Comparison of ENCODE assay signal across 8 cellular contexts in the genomic region with DNA sequence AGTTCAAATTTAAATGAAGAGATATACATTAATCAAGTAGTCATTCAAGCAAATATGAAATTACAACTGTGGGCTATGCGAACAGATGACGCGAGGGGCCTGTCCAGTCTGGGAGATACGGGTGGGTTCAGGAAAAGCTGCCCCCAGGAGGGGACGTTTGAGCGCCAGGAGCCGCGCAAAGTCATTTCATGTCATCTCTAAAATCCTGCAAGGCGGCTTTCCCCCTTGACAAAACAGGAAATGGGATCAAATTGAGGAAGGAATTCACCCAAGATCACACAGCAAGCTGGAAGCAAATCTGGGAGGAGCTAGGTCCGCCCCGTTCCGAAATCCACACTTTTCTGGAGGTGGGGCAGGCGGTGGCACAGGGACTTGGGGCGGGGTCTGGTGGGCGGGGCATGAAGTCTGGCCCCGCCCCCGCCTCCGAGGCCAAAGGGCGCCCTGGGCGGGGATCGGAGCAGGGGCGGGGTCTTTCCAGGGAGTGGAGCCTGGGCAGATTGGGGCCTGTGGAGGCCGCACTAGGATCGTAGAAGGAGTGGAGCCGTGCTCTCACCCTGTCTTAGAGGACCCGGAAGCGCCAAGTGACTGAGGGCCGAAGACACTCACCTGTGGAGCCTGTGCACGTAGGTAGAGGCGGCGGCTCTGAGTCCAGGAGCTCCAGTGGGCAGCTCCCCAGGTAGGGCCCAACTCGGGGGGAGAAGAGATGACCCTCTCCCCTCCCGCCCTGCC. TPM values are rescaled to one million over a fixed set of nuclear protein-coding genes. Genes with fewer than 3 reads are reported as not detected.
A peak's percentile ranks its signal among the peaks of the same experiment; 100 is the strongest.
DNase-seq lines count a peak whose midpoint lies in the region; ATAC-seq, FAIRE-seq and TF ChIP-seq lines count a peak whose summit lies in the region.

A gene with protein sequence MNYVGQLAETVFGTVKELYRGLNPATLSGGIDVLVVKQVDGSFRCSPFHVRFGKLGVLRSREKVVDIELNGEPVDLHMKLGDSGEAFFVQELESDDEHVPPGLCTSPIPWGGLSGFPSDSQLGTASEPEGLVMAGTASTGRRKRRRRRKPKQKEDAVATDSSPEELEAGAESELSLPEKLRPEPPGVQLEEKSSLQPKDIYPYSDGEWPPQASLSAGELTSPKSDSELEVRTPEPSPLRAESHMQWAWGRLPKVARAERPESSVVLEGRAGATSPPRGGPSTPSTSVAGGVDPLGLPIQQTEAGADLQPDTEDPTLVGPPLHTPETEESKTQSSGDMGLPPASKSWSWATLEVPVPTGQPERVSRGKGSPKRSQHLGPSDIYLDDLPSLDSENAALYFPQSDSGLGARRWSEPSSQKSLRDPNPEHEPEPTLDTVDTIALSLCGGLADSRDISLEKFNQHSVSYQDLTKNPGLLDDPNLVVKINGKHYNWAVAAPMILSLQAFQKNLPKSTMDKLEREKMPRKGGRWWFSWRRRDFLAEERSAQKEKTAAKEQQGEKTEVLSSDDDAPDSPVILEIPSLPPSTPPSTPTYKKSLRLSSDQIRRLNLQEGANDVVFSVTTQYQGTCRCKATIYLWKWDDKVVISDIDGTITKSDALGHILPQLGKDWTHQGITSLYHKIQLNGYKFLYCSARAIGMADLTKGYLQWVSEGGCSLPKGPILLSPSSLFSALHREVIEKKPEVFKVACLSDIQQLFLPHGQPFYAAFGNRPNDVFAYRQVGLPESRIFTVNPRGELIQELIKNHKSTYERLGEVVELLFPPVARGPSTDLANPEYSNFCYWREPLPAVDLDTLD (plus strand): TSS at position 495 of the 729 bp plus-strand sequence. CDS start 4,983 bp downstream, outside the sequence.

- POLR2A ChIA-PET in PC-9 (lab: Charles Lee; ENCODE audit: unreplicated experiment): interaction anchor here (0.5 to 0.7 kb wide), 12 partner anchors 11 to 613 kb away, joined by 3 to 22 read pairs (median 4); no protein-coding TSS in a partner anchor

- peak within 1 kb of the TSS; percentile 90 for H2AFZ ChIP-seq in PC-9

- peaks cover 3% of the 10 kb centered on the region; the same call in 1 of the 2 replicates for H3F3A ChIP-seq in PC-9 (ENCODE audit: insufficient read depth, low read depth)

- peak; percentile 77 to 89 for ATAC-seq in natural killer cell treated with Interleukin-12 subunit alpha and Interleukin-12 subunit beta and Interleukin-15 and Interleukin-18, amount 100 ng/mL, for 72 hours
- ATAC-seq in GM19467 (IDR thresholded peaks at IDR 0.05; ENCODE audit: unreplicated experiment): no peak

- peak within 1 kb of the TSS in 4 of 5 donors; percentile 62 to 83 (median 72) for H3K9ac ChIP-seq in subcutaneous abdominal adipose tissue (ENCODE audit: low read length in 5 of 5)

- peak; percentile 98 for FAIRE-seq in G401.6 (lab: Jason Lieb, UNC)

- H3K36me3 ChIP-seq in PC-9 (ENCODE audit: low read depth) (no peaks in the 10 kb centered on the region), subcutaneous abdominal adipose tissue (ENCODE audit: control insufficient read depth in 5 of 5, insufficient read depth in 5 of 5, low read length in 5 of 5) (peaks cover 0 to 3% (median 1%) of the 10 kb centered on the region in 5 donors)

- H4K20me1 ChIP-seq in PC-9 (ENCODE audit: insufficient read depth): no peaks in the 10 kb centered on the region

- H3K4me1 Mint-ChIP-seq in activated T-helper 2 cell treated with anti-CD3 and anti-CD28 coated beads, Interferon-gamma antibody, Interleukin-2, Interleukin-4, amounts not matched to agents 10 μg/mL and 5 μg/mL and 100 μg/mL, durations not matched to agents 14 hours and 24 hours and 36 hours (ENCODE audit: low read depth): peaks cover 10% of the 10 kb centered on the region
- H3K4me1 Mint-ChIP-seq in natural killer cell treated with Interleukin-12 subunit alpha and Interleukin-12 subunit beta and Interleukin-15 and Interleukin-18, amount 100 ng/mL, for 72 hours (ENCODE audit: low read depth in 2 of 2): peaks cover 10 to 11% of the 10 kb centered on the region in 2 donors

- H3K4me1 ChIP-seq in PC-9 (replicated peaks; ENCODE audit: insufficient read depth) (peaks cover 15% of the 10 kb centered on the region), subcutaneous abdominal adipose tissue (ENCODE audit: control insufficient read depth in 5 of 5, insufficient read depth in 5 of 5, low read length in 5 of 5) (peaks cover 0 to 35% (median 26%) of the 10 kb centered on the region in 5 donors)

- peaks cover 8% of the 10 kb centered on the region for H3K27me3 Mint-ChIP-seq in activated T-helper 2 cell treated with anti-CD3 and anti-CD28 coated beads, Interferon-gamma antibody, Interleukin-2, Interleukin-4, amounts not matched to agents 10 μg/mL and 5 μg/mL and 100 μg/mL, durations not matched to agents 14 hours and 24 hours and 36 hours (ENCODE audit: low read depth)
- H3K27me3 Mint-ChIP-seq in natural killer cell treated with Interleukin-12 subunit alpha and Interleukin-12 subunit beta and Interleukin-15 and Interleukin-18, amount 100 ng/mL, for 72 hours: peaks cover 7% of the 10 kb centered on the region in 2 donors

- H3K4me3 ChIP-seq in PC-9 (peak within 1 kb of the TSS; percentile 56), fibroblast of the aortic adventitia (ENCODE audit: low read depth, low read length) (peak within 1 kb of the TSS; percentile 73), subcutaneous abdominal adipose tissue (ENCODE audit: low read depth in 1 of 5, low read length in 5 of 5) (peak within 1 kb of the TSS; percentile 58 to 82 (median 61))

- peak within 1 kb of the TSS; percentile 77 for H3K4me3 Mint-ChIP-seq in activated T-helper 2 cell treated with anti-CD3 and anti-CD28 coated beads, Interferon-gamma antibody, Interleukin-2, Interleukin-4, amounts not matched to agents 10 μg/mL and 5 μg/mL and 100 μg/mL, durations not matched to agents 14 hours and 24 hours and 36 hours (ENCODE audit: low read depth)
- H3K4me3 Mint-ChIP-seq in natural killer cell treated with Interleukin-12 subunit alpha and Interleukin-12 subunit beta and Interleukin-15 and Interleukin-18, amount 100 ng/mL, for 72 hours: peak within 1 kb of the TSS; percentile 90

- H3K27me3 ChIP-seq in PC-9 (ENCODE audit: insufficient read depth, low read depth) (no peaks in the 10 kb centered on the region), subcutaneous abdominal adipose tissue (ENCODE audit: control insufficient read depth in 5 of 5, insufficient read depth in 4 of 5, low read length in 5 of 5) (peaks cover 0 to 2% (median 0%) of the 10 kb centered on the region in 5 donors)

- H3K36me3 Mint-ChIP-seq in activated T-helper 2 cell treated with anti-CD3 and anti-CD28 coated beads, Interferon-gamma antibody, Interleukin-2, Interleukin-4, amounts not matched to agents 10 μg/mL and 5 μg/mL and 100 μg/mL, durations not matched to agents 14 hours and 24 hours and 36 hours (ENCODE audit: low read depth): no peaks in the 10 kb centered on the region
- H3K36me3 Mint-ChIP-seq in natural killer cell treated with Interleukin-12 subunit alpha and Interleukin-12 subunit beta and Interleukin-15 and Interleukin-18, amount 100 ng/mL, for 72 hours: no peaks in the 10 kb centered on the region

- intact Hi-C loops in PC-9 (cut with micrococcal nuclease; ENCODE audit: unreplicated experiment): loop anchor here (1.0 to 5.0 kb wide), 10 partner anchors 23 to 1847 kb away; a partner anchor contains a TSS
- intact Hi-C loops in activated T-helper 2 cell treated with anti-CD3 and anti-CD28 coated beads, Interferon-gamma antibody, Interleukin-2, Interleukin-4, amounts not matched to agents 10 μg/mL and 5 μg/mL and 100 μg/mL, durations not matched to agents 14 hours and 24 hours and 36 hours (cut with micrococcal nuclease): loop anchor here (1.0 to 2.0 kb wide), 4 partner anchors 108 to 372 kb away; no protein-coding TSS in a partner anchor

- peak within 1 kb of the TSS; percentile 88 for H3K4me2 ChIP-seq in PC-9

- no peaks in the 10 kb centered on the region for H3K9me2 ChIP-seq in PC-9 (ENCODE audit: insufficient read depth)

- H3K9me3 ChIP-seq in PC-9 (ENCODE audit: insufficient read depth, low read depth): no peaks in the 10 kb centered on the region
- H3K9me3 ChIP-seq in subcutaneous abdominal adipose tissue (ENCODE audit: control insufficient read depth in 5 of 5, low read length in 5 of 5): no peaks in the 10 kb centered on the region

- peak; percentile 58; the same call in 1 of the 2 replicates for TF ChIP-seq CTCF in PC-9 (conservative IDR thresholded peaks at IDR 0.05)
- peak; percentile 13 for TF ChIP-seq CTCF in fibroblast of the aortic adventitia (IDR thresholded peaks at IDR 0.05; ENCODE audit: insufficient read depth, low read length)

- H3K79me2 ChIP-seq in PC-9 (ENCODE audit: low read depth): peaks cover 5% of the 10 kb centered on the region; the same call in 1 of the 2 replicates

- no TSS peak for BruUV-seq in PC-9 (replicated peaks; lab: Mats Ljungman, UMichigan)

- H3K27ac ChIP-seq in PC-9 (peak within 1 kb of the TSS; percentile 35), subcutaneous abdominal adipose tissue (ENCODE audit: low read depth, low read length) (peak within 1 kb of the TSS; percentile 70)

- H3K9me3 Mint-ChIP-seq in activated T-helper 2 cell treated with anti-CD3 and anti-CD28 coated beads, Interferon-gamma antibody, Interleukin-2, Interleukin-4, amounts not matched to agents 10 μg/mL and 5 μg/mL and 100 μg/mL, durations not matched to agents 14 hours and 24 hours and 36 hours: no peaks in the 10 kb centered on the region
- H3K9me3 Mint-ChIP-seq in natural killer cell treated with Interleukin-12 subunit alpha and Interleukin-12 subunit beta and Interleukin-15 and Interleukin-18, amount 100 ng/mL, for 72 hours: no peaks in the 10 kb centered on the region

- DNase-seq in HPDE6-E6E7 (ENCODE audit: extremely low spot score): peak; percentile 100
- peak; percentile 92 to 96 for DNase-seq in PC-9
- DNase-seq in activated T-helper 2 cell treated with anti-CD3 and anti-CD28 coated beads, Interferon-gamma antibody, Interleukin-2, Interleukin-4, amounts not matched to agents 10 μg/mL and 5 μg/mL and 100 μg/mL, durations not matched to agents 14 hours and 24 hours and 36 hours (ENCODE audit: low spot score): peak; percentile 34
- DNase-seq in fibroblast of the aortic adventitia (ENCODE audit: low read depth): peak; percentile 87
- peak; percentile 59 for DNase-seq in natural killer cell treated with Interleukin-12 subunit alpha and Interleukin-12 subunit beta and Interleukin-15 and Interleukin-18, amount 100 ng/mL, for 72 hours (ENCODE audit: low spot score)

- H3K27ac Mint-ChIP-seq in activated T-helper 2 cell treated with anti-CD3 and anti-CD28 coated beads, Interferon-gamma antibody, Interleukin-2, Interleukin-4, amounts not matched to agents 10 μg/mL and 5 μg/mL and 100 μg/mL, durations not matched to agents 14 hours and 24 hours and 36 hours: no peak within 1 kb of the TSS
- peak within 1 kb of the TSS in 1 of 2 donors; percentile 83 for H3K27ac Mint-ChIP-seq in natural killer cell treated with Interleukin-12 subunit alpha and Interleukin-12 subunit beta and Interleukin-15 and Interleukin-18, amount 100 ng/mL, for 72 hours

- CTCF ChIA-PET in PC-9 (lab: Charles Lee): interaction anchor here (0.6 to 2.3 kb wide), 19 partner anchors 11 to 593 kb away, joined by 3 to 57 read pairs (median 8); a partner anchor contains a TSS

RNA-seq across cellular contexts. Expression of the gene that starts here (rescaled TPM):
- total RNA-seq in PC-9 (2021) (12.1 and 15.4 TPM in 2 replicates), fibroblast of the aortic adventitia (ENCODE audit: low replicate concordance) (3.4 and 5.3 TPM in 2 replicates)
- 1.2 and 1.6 TPM in 2 replicates for total RNA-seq in activated T-helper 2 cell treated with anti-CD3 and anti-CD28 coated beads, Interferon-gamma antibody, Interleukin-2, Interleukin-4, amounts not matched to agents 10 μg/mL and 5 μg/mL and 100 μg/mL, durations not matched to agents 14 hours and 24 hours and 36 hours
- total RNA-seq in natural killer cell treated with Interleukin-12 subunit alpha and Interleukin-12 subunit beta and Interleukin-15 and Interleukin-18, amount 100 ng/mL, for 72 hours: under 1 TPM in 1 of 2 donors, not detected in 1; 0.21 TPM

Comparison
In these comparisons a context has a peak if more than half of its experiments do, and no peak if none do; other contexts are left out.
1. Peak in DNase-seq and ATAC-seq in natural killer cell treated with Interleukin-12 subunit alpha and Interleukin-12 subunit beta and Interleukin-15 and Interleukin-18, amount 100 ng/mL, for 72 hours; RNA of the gene not detected or under 1 TPM.
2. DNase-seq: peak in every context shown above with its lines; median percentile 100 in HPDE6-E6E7; 94 in PC-9; 87 in fibroblast of the aortic adventitia; 59 in natural killer cell treated with Interleukin-12 subunit alpha and Interleukin-12 subunit beta and Interleukin-15 and Interleukin-18, amount 100 ng/mL, for 72 hours; 34 in activated T-helper 2 cell treated with anti-CD3 and anti-CD28 coated beads, Interferon-gamma antibody, Interleukin-2, Interleukin-4, amounts not matched to agents 10 μg/mL and 5 μg/mL and 100 μg/mL, durations not matched to agents 14 hours and 24 hours and 36 hours.